ENCODE assay signal across 18 cellular contexts in the genomic region with DNA sequence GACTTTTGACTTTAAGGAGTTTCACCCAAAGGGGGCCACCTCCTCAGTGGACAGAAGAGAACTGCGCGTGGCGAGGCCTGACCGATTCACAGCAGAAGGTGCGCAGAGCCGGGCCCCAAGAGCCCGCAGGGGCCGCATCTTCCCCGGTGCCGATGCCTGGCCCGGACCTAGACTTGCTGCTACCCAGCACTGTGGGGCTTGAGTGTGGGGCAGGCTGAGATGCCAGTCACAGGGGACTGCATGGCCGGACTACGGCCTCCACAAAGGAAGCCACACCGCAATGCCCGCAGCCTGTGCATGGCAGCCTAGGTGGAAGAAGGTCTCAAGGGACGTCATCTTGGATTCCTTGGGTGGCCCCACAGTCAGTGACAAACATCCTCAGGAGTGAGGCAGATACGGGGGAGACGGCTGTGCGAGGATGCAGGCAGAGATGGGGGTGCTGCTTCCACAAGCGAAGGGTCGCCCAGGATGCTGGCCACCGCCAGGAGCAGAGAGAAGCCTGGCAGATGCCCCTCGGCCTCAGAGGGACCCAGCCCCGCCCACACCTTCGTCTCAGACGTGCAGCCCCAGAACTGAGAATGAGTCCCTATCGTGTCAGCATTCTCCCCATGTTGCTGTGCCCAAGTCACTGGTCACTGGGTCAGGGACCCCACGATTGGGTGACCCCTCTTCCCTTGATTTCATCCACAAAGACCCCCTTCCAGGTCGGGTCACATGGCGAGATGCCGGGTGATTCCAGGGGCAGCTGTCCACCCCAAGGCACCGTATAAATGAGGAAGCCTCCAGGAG. TPM values are rescaled to one million over a fixed set of nuclear protein-coding genes. Genes with fewer than 3 reads are reported as not detected.
DNase-seq lines count a peak whose midpoint lies in the region; ATAC-seq and TF ChIP-seq lines count a peak whose summit lies in the region.
"Had no signal": no experiment of that assay in that cellular context is flagged by ENCODE, and none has a peak within 500 bp of the region (broad histone marks: within the 10 kb centered on the region; RNA-seq: fewer than 3 reads in every experiment).

No MANE protein-coding gene starts in this region.

- no peak for ATAC-seq in activated CD8-positive, alpha-beta T cell treated with anti-CD3 and anti-CD28 coated beads for 36 hours
- ATAC-seq in memory B cell (ENCODE audit: low read depth) (no peak), GM21526 (IDR thresholded peaks at IDR 0.05; ENCODE audit: low FRiP score, unreplicated experiment) (no peak)
- ATAC-seq: left ventricle myocardium superior had no signal

- POLR2A ChIA-PET in CD4-positive, alpha-beta memory T cell (lab: Charles Lee; ENCODE audit: partially characterized antibody), result interaction anchor here (1.7 to 2.4 kb wide), 2 partner anchors 8 to 9 kb away, joined by 6 to 8 read pairs; no protein-coding TSS in a partner anchor
- POLR2A ChIA-PET in activated CD8-positive, alpha-beta T cell treated with anti-CD3 and anti-CD28 coated beads for 36 hours (lab: Charles Lee), result interaction anchor here (1.6 kb wide), 1 partner anchor 10 kb away, joined by 3 read pairs; no protein-coding TSS in a partner anchor

- peaks cover 100% of the 10 kb centered on the region for H3K4me1 ChIP-seq in BLaER1
- peaks cover 51% of the 10 kb centered on the region for H3K4me1 ChIP-seq in CD4-positive, alpha-beta memory T cell (ENCODE audit: insufficient read depth, low read length)
- H3K4me1 ChIP-seq: SJCRH30 had no signal

- H3K36me3 ChIP-seq in BLaER1, result peaks cover 48% of the 10 kb centered on the region
- peaks cover 48% of the 10 kb centered on the region for H3K36me3 ChIP-seq in CD4-positive, alpha-beta memory T cell (ENCODE audit: insufficient read depth, low read length)
- H3K36me3 ChIP-seq: SJCRH30 had no signal

- H3K27ac ChIP-seq in BLaER1, result no peak overlapping the region
- peak overlapping the region; percentile 93 for H3K27ac ChIP-seq in CD4-positive, alpha-beta memory T cell (ENCODE audit: low read depth, low read length)
- H3K27ac ChIP-seq: dorsolateral prefrontal cortex, SJCRH30 had no signal

- peaks cover 16 to 56% (median 37%) of the 10 kb centered on the region in 4 donors for H3K4me1 Mint-ChIP-seq in CD4-positive, alpha-beta memory T cell
- peaks cover 31% of the 10 kb centered on the region for H3K4me1 Mint-ChIP-seq in activated CD8-positive, alpha-beta T cell treated with anti-CD3 and anti-CD28 coated beads for 36 hours (ENCODE audit: low read depth)
- peaks cover 44% of the 10 kb centered on the region for H3K4me1 Mint-ChIP-seq in memory B cell
- H3K4me1 Mint-ChIP-seq: H9 had no signal

- peak in 1 of 5 donors; percentile 39 for DNase-seq in CD4-positive, alpha-beta memory T cell
- DNase-seq in activated CD8-positive, alpha-beta T cell treated with anti-CD3 and anti-CD28 coated beads for 36 hours, result no peak
- no peak for DNase-seq in memory B cell (ENCODE audit: low spot score in 2 of 2)
- DNase-seq in NCI-H510A (lab: John Stamatoyannopoulos, UW), result no peak
- no peak for DNase-seq in NCI-H1694 (lab: John Stamatoyannopoulos, UW)
- DNase-seq: dorsolateral prefrontal cortex; H9; left ventricle myocardium superior; NCI-H1048; NCI-H2107; NCI-H526 treated with DMSO at 0.1 percent for 48 hours; SJCRH30; stimulated activated CD4-positive, alpha-beta T cell treated with anti-CD3 and anti-CD28 coated beads, Interleukin-4, amount 100 ng/mL, for 24 hours had no signal

- no peaks in the 10 kb centered on the region for H3K27me3 ChIP-seq in BLaER1
- no peaks in the 10 kb centered on the region for H3K27me3 ChIP-seq in CD4-positive, alpha-beta memory T cell (ENCODE audit: insufficient read depth, low read length)
- H3K27me3 ChIP-seq: dorsolateral prefrontal cortex, esophagus muscularis mucosa, SJCRH30 had no signal

- no peaks in the 10 kb centered on the region for H3K9me3 Mint-ChIP-seq in CD4-positive, alpha-beta memory T cell
- no peaks in the 10 kb centered on the region for H3K9me3 Mint-ChIP-seq in activated CD8-positive, alpha-beta T cell treated with anti-CD3 and anti-CD28 coated beads for 36 hours
- no peaks in the 10 kb centered on the region for H3K9me3 Mint-ChIP-seq in memory B cell
- H3K9me3 Mint-ChIP-seq: H9 had no signal

- H3K36me3 Mint-ChIP-seq in CD4-positive, alpha-beta memory T cell, result peaks cover 22 to 73% of the 10 kb centered on the region in 2 donors
- H3K36me3 Mint-ChIP-seq in activated CD8-positive, alpha-beta T cell treated with anti-CD3 and anti-CD28 coated beads for 36 hours (ENCODE audit: low read depth), result peaks cover 83% of the 10 kb centered on the region
- peaks cover 27% of the 10 kb centered on the region for H3K36me3 Mint-ChIP-seq in memory B cell

- TF ChIP-seq CTCF in activated CD8-positive, alpha-beta T cell treated with anti-CD3 and anti-CD28 coated beads for 36 hours (IDR thresholded peaks at IDR 0.05), result no peak

- H3K4me3 Mint-ChIP-seq in CD4-positive, alpha-beta memory T cell, result peak overlapping the region in 4 of 8 donors; percentile 77 to 100 (median 90)
- peak overlapping the region; percentile 99 for H3K4me3 Mint-ChIP-seq in activated CD8-positive, alpha-beta T cell treated with anti-CD3 and anti-CD28 coated beads for 36 hours
- peak overlapping the region; percentile 95 for H3K4me3 Mint-ChIP-seq in memory B cell
- H3K4me3 Mint-ChIP-seq: H9 had no signal

- H3K4me3 ChIP-seq in BLaER1, result no peak overlapping the region
- H3K4me3 ChIP-seq in CD4-positive, alpha-beta memory T cell (ENCODE audit: low read length in 2 of 2), result no peak overlapping the region
- H3K4me3 ChIP-seq: dorsolateral prefrontal cortex, esophagus muscularis mucosa, SJCRH30, skin epidermis had no signal

- CTCF ChIA-PET in CD4-positive, alpha-beta memory T cell (lab: Charles Lee; ENCODE audit: partially characterized antibody), result interaction anchor here (1.2 to 1.9 kb wide), 2 partner anchors 9 to 15 kb away, joined by 4 to 7 read pairs; no protein-coding TSS in a partner anchor
- CTCF ChIA-PET in activated CD8-positive, alpha-beta T cell treated with anti-CD3 and anti-CD28 coated beads for 36 hours (lab: Charles Lee), result no interaction called here

- 0 out of 2 replicates have a peak overlapping the region, but pooled peaks have one; percentile 29 for H3K9ac ChIP-seq in BLaER1

- H4K20me1 ChIP-seq in BLaER1, result peaks cover 92% of the 10 kb centered on the region

- intact Hi-C loops in CD4-positive, alpha-beta memory T cell (cut with micrococcal nuclease), result no loop called here
- intact Hi-C loops in activated CD8-positive, alpha-beta T cell treated with anti-CD3 and anti-CD28 coated beads for 36 hours (cut with micrococcal nuclease), result no loop called here

- H3K9me3 ChIP-seq in BLaER1, result no peaks in the 10 kb centered on the region
- H3K9me3 ChIP-seq in CD4-positive, alpha-beta memory T cell (ENCODE audit: control insufficient read depth in 1 of 2, low read length in 2 of 2), result no peaks in the 10 kb centered on the region
- H3K9me3 ChIP-seq: esophagus muscularis mucosa, SJCRH30 had no signal

- H3K4me2 ChIP-seq in BLaER1, result peak overlapping the region; percentile 55

- H3K27ac Mint-ChIP-seq in CD4-positive, alpha-beta memory T cell, result peak overlapping the region in 6 of 7 donors; percentile 97 to 100 (median 99)
- peak overlapping the region; percentile 100 for H3K27ac Mint-ChIP-seq in activated CD8-positive, alpha-beta T cell treated with anti-CD3 and anti-CD28 coated beads for 36 hours
- peak overlapping the region; percentile 98 for H3K27ac Mint-ChIP-seq in memory B cell
- H3K27ac Mint-ChIP-seq: progenitor cell of endocrine pancreas had no signal

- H3K27me3 Mint-ChIP-seq in CD4-positive, alpha-beta memory T cell, result no peaks in the 10 kb centered on the region
- no peaks in the 10 kb centered on the region for H3K27me3 Mint-ChIP-seq in activated CD8-positive, alpha-beta T cell treated with anti-CD3 and anti-CD28 coated beads for 36 hours
- H3K27me3 Mint-ChIP-seq in memory B cell, result no peaks in the 10 kb centered on the region
- H3K27me3 Mint-ChIP-seq: progenitor cell of endocrine pancreas had no signal

RNA-seq across cellular contexts. Expression of gene MOB3A, which starts 16.9 kb away (rescaled TPM):
- total RNA-seq in CD4-positive, alpha-beta memory T cell, result 100 to 1,000 TPM; 130 to 135 TPM
- 100 to 1,000 TPM in 1 of 2 donors, 10 to 100 TPM in 1; 29.6 to 114 TPM for polyA plus RNA-seq in CD4-positive, alpha-beta memory T cell
- total RNA-seq in activated CD8-positive, alpha-beta T cell treated with anti-CD3 and anti-CD28 coated beads for 36 hours, result 100 to 1,000 TPM; 175 to 185 TPM

RNA-seq across cellular contexts. Expression of gene IZUMO4, which starts 17.4 kb away (rescaled TPM):
- total RNA-seq in CD4-positive, alpha-beta memory T cell, result 10 to 100 TPM; 18.6 to 22.1 TPM
- 1 to 10 TPM in 1 of 2 donors, under 1 TPM in 1; 0.84 to 1.2 TPM for polyA plus RNA-seq in CD4-positive, alpha-beta memory T cell
- 10 to 100 TPM; 22.6 to 23.0 TPM for total RNA-seq in activated CD8-positive, alpha-beta T cell treated with anti-CD3 and anti-CD28 coated beads for 36 hours

RNA-seq across cellular contexts. Expression of gene MKNK2, which starts 28.2 kb away (rescaled TPM):
- total RNA-seq in CD4-positive, alpha-beta memory T cell, result 100 to 1,000 TPM; 194 to 195 TPM
- polyA plus RNA-seq in CD4-positive, alpha-beta memory T cell, result 10 to 100 TPM; 24.1 to 63.9 TPM
- total RNA-seq in activated CD8-positive, alpha-beta T cell treated with anti-CD3 and anti-CD28 coated beads for 36 hours, result 100 to 1,000 TPM; 323 to 327 TPM
